ENCODE assay signal across 8 cellular contexts in genomic region chr16:352547-353403, GRCh38. TPM values are rescaled to one million over a fixed set of nuclear protein-coding genes. Genes with fewer than 3 reads are reported as not detected.
DNase-seq lines count a peak whose midpoint lies in the region; ATAC-seq and TF ChIP-seq lines count a peak whose summit lies in the region.

AXIN1 (minus strand) TSS chr16:352723; CDS start chr16:347025, 5,698 bp downstream.

- H3K4me1 Mint-ChIP-seq in GM23338, result peaks cover 11% of the 10 kb centered on the region
- peaks cover 34 to 44% of the 10 kb centered on the region in 2 donors for H3K4me1 Mint-ChIP-seq in natural killer cell treated with Interleukin-12 subunit alpha and Interleukin-12 subunit beta and Interleukin-15 and Interleukin-18, amount 100 ng/mL, for 72 hours (ENCODE audit: low read depth in 2 of 2)

- H2AFZ ChIP-seq in DND-41 (ENCODE audit: low read depth, low read length) (peak within 1 kb of the TSS; percentile 15; the same call in 1 of the 2 replicates), GM23338 (no peak within 1 kb of the TSS)

- DNase-seq in DND-41 (peak; percentile 96), GM23338 (ENCODE audit: low spot score) (peak; percentile 100), M059J (ENCODE audit: low read depth) (peak; percentile 92), fibroblast of pulmonary artery (ENCODE audit: low read depth) (peak; percentile 94)
- peak; percentile 100 for DNase-seq in activated T-helper 9 cell treated with anti-CD3 and anti-CD28 coated beads, Interleukin-2, amount 50 U/mL, for 16 hours (ENCODE audit: low read depth)
- DNase-seq in natural killer cell treated with Interleukin-12 subunit alpha and Interleukin-12 subunit beta and Interleukin-15 and Interleukin-18, amount 100 ng/mL, for 72 hours (ENCODE audit: low spot score), result peak; percentile 100
- DNase-seq in stimulated activated naive CD4-positive, alpha-beta T cell treated with Interleukin-2 at 50 U/mL for 16 hours (lab: John Stamatoyannopoulos, UW), result peak; percentile 100

- no peaks in the 10 kb centered on the region for H3K9me3 ChIP-seq in DND-41 (ENCODE audit: insufficient read depth, low read length, severe bottlenecking)

- ATAC-seq in DND-41 (ENCODE audit: insufficient read depth, low read depth) (peak; percentile 74), GM23338 (peak; percentile 76)
- ATAC-seq in natural killer cell treated with Interleukin-12 subunit alpha and Interleukin-12 subunit beta and Interleukin-15 and Interleukin-18, amount 100 ng/mL, for 72 hours, result peak; percentile 90 to 93

- H3K27ac ChIP-seq in DND-41 (ENCODE audit: low read length) (peak within 1 kb of the TSS; percentile 39; the same call in 1 of the 2 replicates), GM23338 (ENCODE audit: low read depth) (no peak within 1 kb of the TSS)

- peak within 1 kb of the TSS; percentile 87 for H3K4me3 Mint-ChIP-seq in GM23338
- peak within 1 kb of the TSS; percentile 84 for H3K4me3 Mint-ChIP-seq in natural killer cell treated with Interleukin-12 subunit alpha and Interleukin-12 subunit beta and Interleukin-15 and Interleukin-18, amount 100 ng/mL, for 72 hours

- peaks cover 3% of the 10 kb centered on the region; the same call in 1 of the 2 replicates for H3F3A ChIP-seq in GM23338 (replicated peaks; ENCODE audit: low read depth)

- H3K27me3 Mint-ChIP-seq in GM23338 (ENCODE audit: insufficient read depth, low read depth, poor library complexity), result peaks cover 3% of the 10 kb centered on the region
- no peaks in the 10 kb centered on the region for H3K27me3 Mint-ChIP-seq in natural killer cell treated with Interleukin-12 subunit alpha and Interleukin-12 subunit beta and Interleukin-15 and Interleukin-18, amount 100 ng/mL, for 72 hours

- H3K36me3 ChIP-seq in DND-41 (ENCODE audit: insufficient read depth, low read length) (peaks cover 15% of the 10 kb centered on the region), GM23338 (ENCODE audit: insufficient read depth) (no peaks in the 10 kb centered on the region)

- H3K9ac ChIP-seq in DND-41 (ENCODE audit: low read depth, low read length), result peak within 1 kb of the TSS; percentile 90

- peak; percentile 60 for TF ChIP-seq POLR2A in Raji (IDR thresholded peaks at IDR 0.05; ENCODE audit: insufficient read depth, low read depth, low read length)

- H3K4me3 ChIP-seq in DND-41 (ENCODE audit: low read depth in 1 of 2, low read length in 2 of 2), result peak within 1 kb of the TSS; percentile 67 to 77; a peak in 3 of 4 replicates
- H3K4me3 ChIP-seq in GM23338, result peak within 1 kb of the TSS; percentile 80
- H3K4me3 ChIP-seq in fibroblast of pulmonary artery (replicated peaks; ENCODE audit: low read depth, low read length), result peak within 1 kb of the TSS; percentile 67

- H4K20me1 ChIP-seq in DND-41 (ENCODE audit: insufficient read depth, low read length) (peaks cover 40% of the 10 kb centered on the region), GM23338 (replicated peaks; ENCODE audit: insufficient read depth) (peaks cover 26% of the 10 kb centered on the region)

- peaks cover 23% of the 10 kb centered on the region for H3K4me1 ChIP-seq in DND-41 (ENCODE audit: insufficient read depth, low read length)
- H3K4me1 ChIP-seq in GM23338 (ENCODE audit: insufficient read depth), result no peaks in the 10 kb centered on the region; the same call in 1 of the 2 replicates

- no peaks in the 10 kb centered on the region for H3K9me3 Mint-ChIP-seq in GM23338
- no peaks in the 10 kb centered on the region for H3K9me3 Mint-ChIP-seq in natural killer cell treated with Interleukin-12 subunit alpha and Interleukin-12 subunit beta and Interleukin-15 and Interleukin-18, amount 100 ng/mL, for 72 hours

- H3K79me2 ChIP-seq in DND-41 (ENCODE audit: insufficient read depth, low read length) (peaks cover 39% of the 10 kb centered on the region), GM23338 (replicated peaks; ENCODE audit: insufficient read depth) (peaks cover 41% of the 10 kb centered on the region)

- peak; percentile 57 for TF ChIP-seq CTCF in DND-41 (IDR thresholded peaks at IDR 0.05; ENCODE audit: borderline replicate concordance, extremely low read depth, low read length, poor library complexity, severe bottlenecking)
- peak; percentile 22 to 57; a peak in 3 of 4 replicates for TF ChIP-seq CTCF in GM23338 (conservative IDR thresholded peaks at IDR 0.05; ENCODE audit: low read depth in 2 of 2)
- TF ChIP-seq CTCF in fibroblast of pulmonary artery (IDR thresholded peaks at IDR 0.05; ENCODE audit: low read length, missing control alignments), result peak; percentile 4

- H3K27me3 ChIP-seq in DND-41 (ENCODE audit: insufficient read depth, low read length, poor library complexity) (no peaks in the 10 kb centered on the region), GM23338 (ENCODE audit: insufficient read depth) (no peaks in the 10 kb centered on the region)

- H3K36me3 Mint-ChIP-seq in GM23338 (ENCODE audit: low read depth), result peaks cover 10% of the 10 kb centered on the region
- no peaks in the 10 kb centered on the region for H3K36me3 Mint-ChIP-seq in natural killer cell treated with Interleukin-12 subunit alpha and Interleukin-12 subunit beta and Interleukin-15 and Interleukin-18, amount 100 ng/mL, for 72 hours

- H3K4me2 ChIP-seq in DND-41 (ENCODE audit: insufficient read depth, low read length) (peak within 1 kb of the TSS; percentile 83), GM23338 (peak within 1 kb of the TSS; percentile 85)

- H3K27ac Mint-ChIP-seq in GM23338, result no peak within 1 kb of the TSS
- peak within 1 kb of the TSS; percentile 55 to 79 for H3K27ac Mint-ChIP-seq in natural killer cell treated with Interleukin-12 subunit alpha and Interleukin-12 subunit beta and Interleukin-15 and Interleukin-18, amount 100 ng/mL, for 72 hours

- H3K9me2 ChIP-seq in GM23338 (ENCODE audit: insufficient read depth), result no peaks in the 10 kb centered on the region

TF ChIP-seq in GM23338, 12 proteins besides CTCF, POLR2A, EP300 and RAD21:
- TF ChIP-seq STAT1 (IDR thresholded peaks at IDR 0.05; ENCODE audit: unreplicated experiment), result no peak
- TF ChIP-seq POLR2AphosphoS5 (IDR thresholded peaks at IDR 0.05; ENCODE audit: low read depth), result peak; percentile 67
- TF ChIP-seq ZNF331 (CRISPR knock-in tag; IDR thresholded peaks at IDR 0.05; ENCODE audit: low read depth), result no peak

RNA-seq across cellular contexts. Expression of gene AXIN1, which starts in this region (rescaled TPM):
- total RNA-seq in GM23338 (2014; rRNA removed; shearing (Covaris generic)), result 50.6 and 54.5 TPM in 2 replicates
- 14.3 and 15.0 TPM in 2 replicates for polyA plus RNA-seq in GM23338 (2016; fragmentation: Nextera tagmentation; extraction: Ambion mirVana)
- 6.6 and 15.5 TPM in 2 replicates for total RNA-seq in M059J (2014; rRNA removed; shearing (Covaris generic))
- total RNA-seq in natural killer cell treated with Interleukin-12 subunit alpha and Interleukin-12 subunit beta and Interleukin-15 and Interleukin-18, amount 100 ng/mL, for 72 hours, result 10 to 100 TPM; 20.1 to 29.1 TPM

Comparison
In these comparisons a context has a peak if more than half of its experiments do, and no peak if none do; other contexts are left out.
1. CTCF ChIP-seq: peak in every context shown above with its lines; median percentile 57 in DND-41; 40 in GM23338; 4 in fibroblast of pulmonary artery.